Comparison of ENCODE assay signal across 1 cellular context in the genomic region with DNA sequence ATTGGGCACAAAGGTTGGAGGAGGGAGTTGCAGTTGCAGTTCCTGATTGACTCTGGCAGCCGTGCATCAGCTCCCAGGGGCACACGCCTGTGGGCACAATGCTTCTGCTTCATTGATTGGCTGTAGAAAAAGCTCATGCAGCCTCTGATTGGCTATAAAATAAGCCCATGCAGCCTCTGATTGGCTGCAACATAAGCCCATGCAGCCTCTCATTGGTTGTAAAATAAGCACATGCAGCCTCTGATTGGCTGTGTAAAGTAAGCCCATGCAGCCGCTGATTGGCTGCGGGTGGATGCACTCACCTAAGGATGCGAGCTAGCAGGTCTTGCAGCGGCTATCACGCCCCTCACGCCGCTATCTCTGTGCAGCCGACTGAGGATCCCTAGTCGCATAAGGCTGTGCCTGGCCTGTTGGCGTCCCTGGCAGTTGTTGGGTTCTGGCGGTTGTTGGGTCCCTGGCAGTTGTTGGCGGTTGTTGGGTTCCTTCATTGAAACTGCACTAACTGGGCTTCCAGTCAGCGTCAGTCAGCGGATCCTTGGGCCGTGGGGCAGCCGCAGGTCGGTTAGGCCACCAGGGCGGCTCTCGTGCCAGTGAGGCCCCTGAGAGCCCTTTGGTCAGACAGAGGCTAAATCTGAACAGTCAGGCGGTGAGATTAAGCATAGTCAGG.
TF ChIP-seq lines count a peak whose summit lies in the region.

A gene (plus strand): TSS at position 295 of the 667 bp plus-strand sequence. CDS start 12,993 bp downstream, outside the sequence.

TF ChIP-seq in K562, 482 proteins besides CTCF, POLR2A, EP300 and RAD21:
- no peak for TF ChIP-seq GATAD2B (IDR thresholded peaks at IDR 0.05; ENCODE audit: borderline replicate concordance)
- TF ChIP-seq, protein P1, sequence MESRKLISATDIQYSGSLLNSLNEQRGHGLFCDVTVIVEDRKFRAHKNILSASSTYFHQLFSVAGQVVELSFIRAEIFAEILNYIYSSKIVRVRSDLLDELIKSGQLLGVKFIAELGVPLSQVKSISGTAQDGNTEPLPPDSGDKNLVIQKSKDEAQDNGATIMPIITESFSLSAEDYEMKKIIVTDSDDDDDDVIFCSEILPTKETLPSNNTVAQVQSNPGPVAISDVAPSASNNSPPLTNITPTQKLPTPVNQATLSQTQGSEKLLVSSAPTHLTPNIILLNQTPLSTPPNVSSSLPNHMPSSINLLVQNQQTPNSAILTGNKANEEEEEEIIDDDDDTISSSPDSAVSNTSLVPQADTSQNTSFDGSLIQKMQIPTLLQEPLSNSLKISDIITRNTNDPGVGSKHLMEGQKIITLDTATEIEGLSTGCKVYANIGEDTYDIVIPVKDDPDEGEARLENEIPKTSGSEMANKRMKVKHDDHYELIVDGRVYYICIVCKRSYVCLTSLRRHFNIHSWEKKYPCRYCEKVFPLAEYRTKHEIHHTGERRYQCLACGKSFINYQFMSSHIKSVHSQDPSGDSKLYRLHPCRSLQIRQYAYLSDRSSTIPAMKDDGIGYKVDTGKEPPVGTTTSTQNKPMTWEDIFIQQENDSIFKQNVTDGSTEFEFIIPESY (CRISPR knock-in tag; IDR thresholded peaks at IDR 0.05): peak; percentile 88
- TF ChIP-seq, protein P2, sequence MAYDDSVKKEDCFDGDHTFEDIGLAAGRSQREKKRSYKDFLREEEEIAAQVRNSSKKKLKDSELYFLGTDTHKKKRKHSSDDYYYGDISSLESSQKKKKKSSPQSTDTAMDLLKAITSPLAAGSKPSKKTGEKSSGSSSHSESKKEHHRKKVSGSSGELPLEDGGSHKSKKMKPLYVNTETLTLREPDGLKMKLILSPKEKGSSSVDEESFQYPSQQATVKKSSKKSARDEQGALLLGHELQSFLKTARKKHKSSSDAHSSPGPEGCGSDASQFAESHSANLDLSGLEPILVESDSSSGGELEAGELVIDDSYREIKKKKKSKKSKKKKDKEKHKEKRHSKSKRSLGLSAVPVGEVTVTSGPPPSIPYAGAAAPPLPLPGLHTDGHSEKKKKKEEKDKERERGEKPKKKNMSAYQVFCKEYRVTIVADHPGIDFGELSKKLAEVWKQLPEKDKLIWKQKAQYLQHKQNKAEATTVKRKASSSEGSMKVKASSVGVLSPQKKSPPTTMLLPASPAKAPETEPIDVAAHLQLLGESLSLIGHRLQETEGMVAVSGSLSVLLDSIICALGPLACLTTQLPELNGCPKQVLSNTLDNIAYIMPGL (CRISPR knock-in tag; IDR thresholded peaks at IDR 0.05): no peak
- no peak for TF ChIP-seq ZNF184 (CRISPR knock-in tag; IDR thresholded peaks at IDR 0.05)
- no peak for TF ChIP-seq WHSC1 (IDR thresholded peaks at IDR 0.05; ENCODE audit: low read length)
- TF ChIP-seq NR3C1 (CRISPR knock-in tag; IDR thresholded peaks at IDR 0.05): no peak
- no peak for TF ChIP-seq EGR1 (conservative IDR thresholded peaks at IDR 0.05)
- no peak for TF ChIP-seq ZNF23 (CRISPR knock-in tag; IDR thresholded peaks at IDR 0.05)
- TF ChIP-seq NFATC3 (IDR thresholded peaks at IDR 0.05): no peak
